In the genomic region with DNA sequence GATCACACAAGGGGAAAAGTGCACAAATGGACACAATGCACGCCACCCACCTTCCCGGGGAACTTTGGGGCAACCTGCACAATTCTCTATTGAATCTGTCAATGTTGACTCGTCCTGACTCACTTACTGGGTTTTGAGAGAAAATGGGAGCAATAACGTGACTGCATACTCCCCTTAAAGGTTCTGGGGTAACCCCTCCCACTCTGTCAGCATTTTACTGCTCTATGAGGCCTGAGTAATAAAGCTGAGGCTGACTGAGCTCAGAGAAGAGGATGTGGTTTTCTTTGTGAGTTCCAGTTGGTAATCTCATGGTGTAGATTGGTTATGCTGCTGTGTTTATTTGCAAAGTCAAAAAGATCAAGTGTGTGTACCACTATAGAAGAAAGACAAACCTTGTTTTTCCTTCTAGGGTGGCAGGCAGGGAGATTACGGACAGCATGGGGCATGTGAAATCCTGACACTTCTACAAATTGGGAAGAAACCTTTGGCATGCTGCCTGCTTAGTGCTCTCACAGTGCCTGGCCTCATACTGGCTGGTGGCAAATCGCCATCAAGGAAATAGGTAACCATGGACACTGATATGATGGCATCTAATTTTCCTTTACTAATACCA, we compare ENCODE assay signal across 2 cellular contexts.
TF ChIP-seq lines count a peak whose summit lies in the region.

No MANE protein-coding gene starts in this region.

TF ChIP-seq in GM23338, 12 proteins besides CTCF, POLR2A, EP300 and RAD21 (continued from another document):
- TF ChIP-seq ZNF114 (CRISPR knock-in tag; IDR thresholded peaks at IDR 0.05) (no peak), ZNF331 (CRISPR knock-in tag; IDR thresholded peaks at IDR 0.05; ENCODE audit: low read depth) (no peak), JUNB (IDR thresholded peaks at IDR 0.05; ENCODE audit: unreplicated experiment) (no peak)
- TF ChIP-seq, protein P1, sequence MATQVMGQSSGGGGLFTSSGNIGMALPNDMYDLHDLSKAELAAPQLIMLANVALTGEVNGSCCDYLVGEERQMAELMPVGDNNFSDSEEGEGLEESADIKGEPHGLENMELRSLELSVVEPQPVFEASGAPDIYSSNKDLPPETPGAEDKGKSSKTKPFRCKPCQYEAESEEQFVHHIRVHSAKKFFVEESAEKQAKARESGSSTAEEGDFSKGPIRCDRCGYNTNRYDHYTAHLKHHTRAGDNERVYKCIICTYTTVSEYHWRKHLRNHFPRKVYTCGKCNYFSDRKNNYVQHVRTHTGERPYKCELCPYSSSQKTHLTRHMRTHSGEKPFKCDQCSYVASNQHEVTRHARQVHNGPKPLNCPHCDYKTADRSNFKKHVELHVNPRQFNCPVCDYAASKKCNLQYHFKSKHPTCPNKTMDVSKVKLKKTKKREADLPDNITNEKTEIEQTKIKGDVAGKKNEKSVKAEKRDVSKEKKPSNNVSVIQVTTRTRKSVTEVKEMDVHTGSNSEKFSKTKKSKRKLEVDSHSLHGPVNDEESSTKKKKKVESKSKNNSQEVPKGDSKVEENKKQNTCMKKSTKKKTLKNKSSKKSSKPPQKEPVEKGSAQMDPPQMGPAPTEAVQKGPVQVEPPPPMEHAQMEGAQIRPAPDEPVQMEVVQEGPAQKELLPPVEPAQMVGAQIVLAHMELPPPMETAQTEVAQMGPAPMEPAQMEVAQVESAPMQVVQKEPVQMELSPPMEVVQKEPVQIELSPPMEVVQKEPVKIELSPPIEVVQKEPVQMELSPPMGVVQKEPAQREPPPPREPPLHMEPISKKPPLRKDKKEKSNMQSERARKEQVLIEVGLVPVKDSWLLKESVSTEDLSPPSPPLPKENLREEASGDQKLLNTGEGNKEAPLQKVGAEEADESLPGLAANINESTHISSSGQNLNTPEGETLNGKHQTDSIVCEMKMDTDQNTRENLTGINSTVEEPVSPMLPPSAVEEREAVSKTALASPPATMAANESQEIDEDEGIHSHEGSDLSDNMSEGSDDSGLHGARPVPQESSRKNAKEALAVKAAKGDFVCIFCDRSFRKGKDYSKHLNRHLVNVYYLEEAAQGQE (IDR thresholded peaks at IDR 0.05; ENCODE audit: unreplicated experiment) = no peak
- TF ChIP-seq, protein P2, sequence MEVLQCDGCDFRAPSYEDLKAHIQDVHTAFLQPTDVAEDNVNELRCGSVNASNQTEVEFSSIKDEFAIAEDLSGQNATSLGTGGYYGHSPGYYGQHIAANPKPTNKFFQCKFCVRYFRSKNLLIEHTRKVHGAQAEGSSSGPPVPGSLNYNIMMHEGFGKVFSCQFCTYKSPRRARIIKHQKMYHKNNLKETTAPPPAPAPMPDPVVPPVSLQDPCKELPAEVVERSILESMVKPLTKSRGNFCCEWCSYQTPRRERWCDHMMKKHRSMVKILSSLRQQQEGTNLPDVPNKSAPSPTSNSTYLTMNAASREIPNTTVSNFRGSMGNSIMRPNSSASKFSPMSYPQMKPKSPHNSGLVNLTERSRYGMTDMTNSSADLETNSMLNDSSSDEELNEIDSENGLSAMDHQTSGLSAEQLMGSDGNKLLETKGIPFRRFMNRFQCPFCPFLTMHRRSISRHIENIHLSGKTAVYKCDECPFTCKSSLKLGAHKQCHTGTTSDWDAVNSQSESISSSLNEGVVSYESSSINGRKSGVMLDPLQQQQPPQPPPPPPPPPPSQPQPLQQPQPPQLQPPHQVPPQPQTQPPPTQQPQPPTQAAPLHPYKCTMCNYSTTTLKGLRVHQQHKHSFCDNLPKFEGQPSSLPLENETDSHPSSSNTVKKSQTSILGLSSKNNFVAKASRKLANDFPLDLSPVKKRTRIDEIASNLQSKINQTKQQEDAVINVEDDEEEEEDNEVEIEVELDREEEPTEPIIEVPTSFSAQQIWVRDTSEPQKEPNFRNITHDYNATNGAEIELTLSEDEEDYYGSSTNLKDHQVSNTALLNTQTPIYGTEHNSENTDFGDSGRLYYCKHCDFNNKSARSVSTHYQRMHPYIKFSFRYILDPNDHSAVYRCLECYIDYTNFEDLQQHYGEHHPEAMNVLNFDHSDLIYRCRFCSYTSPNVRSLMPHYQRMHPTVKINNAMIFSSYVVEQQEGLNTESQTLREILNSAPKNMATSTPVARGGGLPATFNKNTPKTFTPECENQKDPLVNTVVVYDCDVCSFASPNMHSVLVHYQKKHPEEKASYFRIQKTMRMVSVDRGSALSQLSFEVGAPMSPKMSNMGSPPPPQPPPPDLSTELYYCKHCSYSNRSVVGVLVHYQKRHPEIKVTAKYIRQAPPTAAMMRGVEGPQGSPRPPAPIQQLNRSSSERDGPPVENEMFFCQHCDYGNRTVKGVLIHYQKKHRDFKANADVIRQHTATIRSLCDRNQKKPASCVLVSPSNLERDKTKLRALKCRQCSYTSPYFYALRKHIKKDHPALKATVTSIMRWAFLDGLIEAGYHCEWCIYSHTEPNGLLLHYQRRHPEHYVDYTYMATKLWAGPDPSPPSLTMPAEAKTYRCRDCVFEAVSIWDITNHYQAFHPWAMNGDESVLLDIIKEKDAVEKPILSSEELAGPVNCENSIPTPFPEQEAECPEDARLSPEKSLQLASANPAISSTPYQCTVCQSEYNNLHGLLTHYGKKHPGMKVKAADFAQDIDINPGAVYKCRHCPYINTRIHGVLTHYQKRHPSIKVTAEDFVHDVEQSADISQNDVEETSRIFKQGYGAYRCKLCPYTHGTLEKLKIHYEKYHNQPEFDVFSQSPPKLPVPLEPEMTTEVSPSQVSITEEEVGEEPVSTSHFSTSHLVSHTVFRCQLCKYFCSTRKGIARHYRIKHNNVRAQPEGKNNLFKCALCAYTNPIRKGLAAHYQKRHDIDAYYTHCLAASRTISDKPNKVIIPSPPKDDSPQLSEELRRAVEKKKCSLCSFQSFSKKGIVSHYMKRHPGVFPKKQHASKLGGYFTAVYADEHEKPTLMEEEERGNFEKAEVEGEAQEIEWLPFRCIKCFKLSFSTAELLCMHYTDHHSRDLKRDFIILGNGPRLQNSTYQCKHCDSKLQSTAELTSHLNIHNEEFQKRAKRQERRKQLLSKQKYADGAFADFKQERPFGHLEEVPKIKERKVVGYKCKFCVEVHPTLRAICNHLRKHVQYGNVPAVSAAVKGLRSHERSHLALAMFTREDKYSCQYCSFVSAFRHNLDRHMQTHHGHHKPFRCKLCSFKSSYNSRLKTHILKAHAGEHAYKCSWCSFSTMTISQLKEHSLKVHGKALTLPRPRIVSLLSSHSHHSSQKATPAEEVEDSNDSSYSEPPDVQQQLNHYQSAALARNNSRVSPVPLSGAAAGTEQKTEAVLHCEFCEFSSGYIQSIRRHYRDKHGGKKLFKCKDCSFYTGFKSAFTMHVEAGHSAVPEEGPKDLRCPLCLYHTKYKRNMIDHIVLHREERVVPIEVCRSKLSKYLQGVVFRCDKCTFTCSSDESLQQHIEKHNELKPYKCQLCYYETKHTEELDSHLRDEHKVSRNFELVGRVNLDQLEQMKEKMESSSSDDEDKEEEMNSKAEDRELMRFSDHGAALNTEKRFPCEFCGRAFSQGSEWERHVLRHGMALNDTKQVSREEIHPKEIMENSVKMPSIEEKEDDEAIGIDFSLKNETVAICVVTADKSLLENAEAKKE (CRISPR knock-in tag; IDR thresholded peaks at IDR 0.05) = no peak

TF ChIP-seq in endothelial cell of umbilical vein, 7 proteins besides CTCF, POLR2A, EP300 and RAD21 (continued from another document):
- TF ChIP-seq MYC (IDR thresholded peaks at IDR 0.05; ENCODE audit: low read depth, low read length) = no peak
- no peak for TF ChIP-seq JUN (IDR thresholded peaks at IDR 0.05; ENCODE audit: borderline replicate concordance, insufficient read depth, insufficient read length, low read depth)
- TF ChIP-seq POLR2AphosphoS5 (IDR thresholded peaks at IDR 0.05; ENCODE audit: insufficient read depth, low read depth, low read length) = no peak
- no peak for TF ChIP-seq EZH2 (IDR thresholded peaks at IDR 0.05; ENCODE audit: borderline replicate concordance, low read depth, low read length, severe bottlenecking)
- peak; percentile 49 for TF ChIP-seq FOS (IDR thresholded peaks at IDR 0.05; ENCODE audit: borderline replicate concordance, insufficient read depth, low read length)
- TF ChIP-seq GATA2 (IDR thresholded peaks at IDR 0.05; ENCODE audit: insufficient read depth, insufficient read length, low read depth, low read length) = peak; percentile 34
